ENCODE assay signal across 8 cellular contexts in genomic region chr12:47222960-47223847, GRCh38.
DNase-seq lines count a peak whose midpoint lies in the region; ATAC-seq, FAIRE-seq and TF ChIP-seq lines count a peak whose summit lies in the region.

No MANE protein-coding gene starts in this region.

- peak overlapping the region; percentile 93 for H2BK120ac ChIP-seq in mesendoderm (ENCODE audit: low read depth, low read length)

- H3K23ac ChIP-seq in mesendoderm (ENCODE audit: low read length): peak overlapping the region; percentile 20

- TF ChIP-seq EP300 in A549 (IDR thresholded peaks at IDR 0.05): peak in 1 of 2 experiments; percentile 43; a peak in 2 of 5 replicates

- peak overlapping the region; percentile 65 for H4K5ac ChIP-seq in mesendoderm (ENCODE audit: low read length)

- H3K9me3 ChIP-seq in A549 (no peaks in the 10 kb centered on the region), HUES48 (ENCODE audit: control insufficient read depth, insufficient read depth, low read length) (no peaks in the 10 kb centered on the region), kidney (ENCODE audit: control insufficient read depth in 1 of 2, low read length in 2 of 2) (no peaks in the 10 kb centered on the region)

- peaks cover 83% of the 10 kb centered on the region for H3K4me1 ChIP-seq in A549
- H3K4me1 ChIP-seq in HUES48 (ENCODE audit: control insufficient read depth, insufficient read depth, low read length): peaks cover 48% of the 10 kb centered on the region
- peaks cover 5% of the 10 kb centered on the region for H3K4me1 ChIP-seq in mesendoderm (ENCODE audit: control insufficient read depth, low read depth, low read length)
- peaks cover 0 to 5% of the 10 kb centered on the region in 2 donors for H3K4me1 ChIP-seq in kidney (ENCODE audit: control insufficient read depth in 1 of 2, insufficient read depth in 1 of 2, low read depth in 1 of 2, low read length in 2 of 2)

- under 1% methylated on average over 8 of the region's 8 CpGs for WGBS in A549 (ENCODE audit: missing lambda C conversion rate)
- WGBS in mesendoderm (ENCODE audit: extremely low coverage, insufficient coverage, low lambda C conversion rate): no CpG with 5 or more reads among the region's 8 CpGs

- H2BK5ac ChIP-seq in mesendoderm (ENCODE audit: low read length): peak overlapping the region; percentile 93

- peak overlapping the region; percentile 80 for H3K4me2 ChIP-seq in A549
- no peak overlapping the region for H3K4me2 ChIP-seq in mesendoderm (ENCODE audit: low read length)

- no peaks in the 10 kb centered on the region for H3K27me3 ChIP-seq in HUES48 (ENCODE audit: control insufficient read depth, insufficient read depth, low read length)
- no peaks in the 10 kb centered on the region for H3K27me3 ChIP-seq in mesendoderm (ENCODE audit: insufficient read depth, low read length, poor library complexity)

- no peaks in the 10 kb centered on the region for H3K79me1 ChIP-seq in mesendoderm (ENCODE audit: low read length)

- H3K9ac ChIP-seq in HUES48 (ENCODE audit: low read depth, low read length) (peak overlapping the region; percentile 52; the same call in 1 of the 2 replicates), mesendoderm (ENCODE audit: low read length) (peak overlapping the region; percentile 68), kidney (ENCODE audit: low read length in 2 of 2) (no peak overlapping the region)

- no peaks in the 10 kb centered on the region for H3K9me3 Mint-ChIP-seq in MCF 10A (ENCODE audit: unreplicated experiment)

- CTCF ChIA-PET in A549 (lab: Yijun Ruan, JAX) (interaction anchor here (0.6 to 1.9 kb wide), 4 partner anchors 21 to 190 kb away, joined by 3 to 7 read pairs (median 5); no protein-coding TSS in a partner anchor), MCF 10A (lab: Yijun Ruan, JAX) (interaction anchor here (0.7 kb wide), 1 partner anchor 899 kb away, joined by 3 read pairs; no protein-coding TSS in a partner anchor)

- H3K36me3 ChIP-seq in HUES48 (ENCODE audit: control insufficient read depth, insufficient read depth, low read length) (no peaks in the 10 kb centered on the region), mesendoderm (ENCODE audit: control insufficient read depth, insufficient read depth, low read length) (no peaks in the 10 kb centered on the region), kidney (ENCODE audit: control insufficient read depth in 1 of 2, insufficient read depth in 2 of 2, low read length in 2 of 2) (no peaks in the 10 kb centered on the region)

- H2BK15ac ChIP-seq in mesendoderm (replicated peaks; ENCODE audit: low read depth): peak overlapping the region; percentile 100

- peak overlapping the region; percentile 28 for H2AK5ac ChIP-seq in mesendoderm (ENCODE audit: low read length)

- no peaks in the 10 kb centered on the region for H3K79me2 ChIP-seq in mesendoderm (ENCODE audit: control insufficient read depth, insufficient read depth, low read length)

- H3K4me3 Mint-ChIP-seq in MCF 10A (ENCODE audit: unreplicated experiment): no peak overlapping the region

- H3K4me3 ChIP-seq in A549: peak overlapping the region; percentile 44
- H3K4me3 ChIP-seq in HUES48 (ENCODE audit: low read depth, low read length): peak overlapping the region; percentile 34
- no peak overlapping the region for H3K4me3 ChIP-seq in mesendoderm (ENCODE audit: low read length)
- peak overlapping the region in 1 of 2 donors; percentile 27 for H3K4me3 ChIP-seq in kidney (ENCODE audit: low read length in 2 of 2)

- H3K56ac ChIP-seq in mesendoderm (ENCODE audit: low read length): peak overlapping the region; percentile 88

- no peaks in the 10 kb centered on the region for H3K36me3 Mint-ChIP-seq in MCF 10A (ENCODE audit: insufficient read depth, unreplicated experiment)

- peak; percentile 44 for TF ChIP-seq POLR2A in A549 (IDR thresholded peaks at IDR 0.05; ENCODE audit: low read length)

- H3K27ac ChIP-seq in A549: peak overlapping the region; percentile 98 to 99
- H3K27ac ChIP-seq in HUES48 (ENCODE audit: low read depth, low read length): peak overlapping the region; percentile 99
- H3K27ac ChIP-seq in mesendoderm (ENCODE audit: low read depth, low read length): peak overlapping the region; percentile 98
- no peak overlapping the region for H3K27ac ChIP-seq in kidney (ENCODE audit: low read depth in 2 of 2, low read length in 2 of 2)

- H3K4ac ChIP-seq in mesendoderm (ENCODE audit: low read depth, low read length): peak overlapping the region; percentile 98

- no TSS peak for BruUV-seq in MCF 10A (replicated peaks; lab: Mats Ljungman, UMichigan)

- H3K4me1 Mint-ChIP-seq in MCF 10A (ENCODE audit: insufficient read depth, unreplicated experiment): peaks cover 23% of the 10 kb centered on the region

- POLR2A ChIA-PET in A549 (lab: Yijun Ruan, JAX): interaction anchor here (0.6 to 6.8 kb wide), 12 partner anchors 11 to 191 kb away, joined by 3 to 156 read pairs (median 5); partner anchors contain the start of genes AMIGO2 and PCED1B
- POLR2A ChIA-PET in MCF 10A (lab: Yijun Ruan, JAX): interaction anchor here (0.9 kb wide), 1 partner anchor 9 kb away, joined by 3 read pairs; no protein-coding TSS in a partner anchor

- intact Hi-C loops in MCF 10A (cut with micrococcal nuclease): no loop called here
- intact Hi-C loops in kidney (cut with DNase I): no loop called here

- peak overlapping the region; percentile 41 for H3K27ac Mint-ChIP-seq in MCF 10A (ENCODE audit: low read depth, unreplicated experiment)

- no peak for FAIRE-seq in A549 (lab: Jason Lieb, UNC)
- FAIRE-seq in kidney (lab: Jason Lieb, UNC): no peak

- peak; percentile 75 to 79 for ATAC-seq in A549
- ATAC-seq in GM18519 (IDR thresholded peaks at IDR 0.05; ENCODE audit: low FRiP score, unreplicated experiment): no peak

- DNase-seq in A549 (ENCODE audit: low read depth in 1 of 2, low spot score in 1 of 2) (peak in 1 of 2 experiments; percentile 96), MCF 10A (ENCODE audit: unreplicated experiment) (no peak), mesendoderm (peak; percentile 91), NCI-H510A (lab: John Stamatoyannopoulos, UW) (no peak), kidney (no peak)
- DNase-seq in activated CD4-positive, CD25-positive, alpha-beta regulatory T cell treated with anti-CD3 and anti-CD28 coated beads, Interleukin-2, amount 50 U/mL, for 72 hours: no peak

- TF ChIP-seq CTCF in A549 (IDR thresholded peaks at IDR 0.05) (no peak), MCF 10A (IDR thresholded peaks at IDR 0.05; ENCODE audit: unreplicated experiment) (no peak), kidney (IDR thresholded peaks at IDR 0.05; ENCODE audit: borderline replicate concordance, extremely low read depth, insufficient read depth) (no peak)

- H4K8ac ChIP-seq in mesendoderm (ENCODE audit: low read depth, low read length): peak overlapping the region; percentile 97

- peak; percentile 41 to 48; a peak in 4 of 5 replicates for TF ChIP-seq RAD21 in A549 (conservative IDR thresholded peaks at IDR 0.05 in 1 of 2, IDR thresholded peaks at IDR 0.05 in 1 of 2)

- peak overlapping the region; percentile 99 for H3K18ac ChIP-seq in mesendoderm (ENCODE audit: low read length)

- no peaks in the 10 kb centered on the region for H3K27me3 Mint-ChIP-seq in MCF 10A (ENCODE audit: insufficient read depth, unreplicated experiment)

TF ChIP-seq in A549, 52 proteins besides CTCF, POLR2A, EP300 and RAD21 (continues in another document):
- TF ChIP-seq CHD4 (IDR thresholded peaks at IDR 0.05; ENCODE audit: borderline replicate concordance) (no peak), FOSB (CRISPR knock-in tag; IDR thresholded peaks at IDR 0.05) (peak; percentile 96), KDM5A (IDR thresholded peaks at IDR 0.05) (no peak), ELK1 (IDR thresholded peaks at IDR 0.05; ENCODE audit: low read depth, low read length) (no peak), CBX2 (IDR thresholded peaks at IDR 0.05; ENCODE audit: borderline replicate concordance, low read depth) (no peak), EHMT2 (IDR thresholded peaks at IDR 0.05; ENCODE audit: low read depth) (no peak), ZC3H11A (IDR thresholded peaks at IDR 0.05) (no peak), ZSCAN20 (CRISPR knock-in tag; IDR thresholded peaks at IDR 0.05) (peak; percentile 75; the same call in 1 of the 2 replicates), CBX8 (IDR thresholded peaks at IDR 0.05) (no peak), HEYL (CRISPR knock-in tag; IDR thresholded peaks at IDR 0.05) (peak; percentile 78; the same call in 1 of the 2 replicates), HOXB5 (CRISPR knock-in tag; IDR thresholded peaks at IDR 0.05) (peak; percentile 69)
- TF ChIP-seq, protein P1, sequence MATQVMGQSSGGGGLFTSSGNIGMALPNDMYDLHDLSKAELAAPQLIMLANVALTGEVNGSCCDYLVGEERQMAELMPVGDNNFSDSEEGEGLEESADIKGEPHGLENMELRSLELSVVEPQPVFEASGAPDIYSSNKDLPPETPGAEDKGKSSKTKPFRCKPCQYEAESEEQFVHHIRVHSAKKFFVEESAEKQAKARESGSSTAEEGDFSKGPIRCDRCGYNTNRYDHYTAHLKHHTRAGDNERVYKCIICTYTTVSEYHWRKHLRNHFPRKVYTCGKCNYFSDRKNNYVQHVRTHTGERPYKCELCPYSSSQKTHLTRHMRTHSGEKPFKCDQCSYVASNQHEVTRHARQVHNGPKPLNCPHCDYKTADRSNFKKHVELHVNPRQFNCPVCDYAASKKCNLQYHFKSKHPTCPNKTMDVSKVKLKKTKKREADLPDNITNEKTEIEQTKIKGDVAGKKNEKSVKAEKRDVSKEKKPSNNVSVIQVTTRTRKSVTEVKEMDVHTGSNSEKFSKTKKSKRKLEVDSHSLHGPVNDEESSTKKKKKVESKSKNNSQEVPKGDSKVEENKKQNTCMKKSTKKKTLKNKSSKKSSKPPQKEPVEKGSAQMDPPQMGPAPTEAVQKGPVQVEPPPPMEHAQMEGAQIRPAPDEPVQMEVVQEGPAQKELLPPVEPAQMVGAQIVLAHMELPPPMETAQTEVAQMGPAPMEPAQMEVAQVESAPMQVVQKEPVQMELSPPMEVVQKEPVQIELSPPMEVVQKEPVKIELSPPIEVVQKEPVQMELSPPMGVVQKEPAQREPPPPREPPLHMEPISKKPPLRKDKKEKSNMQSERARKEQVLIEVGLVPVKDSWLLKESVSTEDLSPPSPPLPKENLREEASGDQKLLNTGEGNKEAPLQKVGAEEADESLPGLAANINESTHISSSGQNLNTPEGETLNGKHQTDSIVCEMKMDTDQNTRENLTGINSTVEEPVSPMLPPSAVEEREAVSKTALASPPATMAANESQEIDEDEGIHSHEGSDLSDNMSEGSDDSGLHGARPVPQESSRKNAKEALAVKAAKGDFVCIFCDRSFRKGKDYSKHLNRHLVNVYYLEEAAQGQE (IDR thresholded peaks at IDR 0.05): no peak

Comparison
In these comparisons a context has a peak if more than half of its experiments do, and no peak if none do; other contexts are left out.
1. H3K27ac ChIP-seq: peak in A549 (2 of 2), HUES48 (single experiment) and mesendoderm (single experiment); none in kidney (0 of 2).
2. H3K9ac ChIP-seq: peak in HUES48 (single experiment) and mesendoderm (single experiment); none in kidney (0 of 2).